Comparison of ENCODE assay signal across 34 cellular contexts in the genomic region with DNA sequence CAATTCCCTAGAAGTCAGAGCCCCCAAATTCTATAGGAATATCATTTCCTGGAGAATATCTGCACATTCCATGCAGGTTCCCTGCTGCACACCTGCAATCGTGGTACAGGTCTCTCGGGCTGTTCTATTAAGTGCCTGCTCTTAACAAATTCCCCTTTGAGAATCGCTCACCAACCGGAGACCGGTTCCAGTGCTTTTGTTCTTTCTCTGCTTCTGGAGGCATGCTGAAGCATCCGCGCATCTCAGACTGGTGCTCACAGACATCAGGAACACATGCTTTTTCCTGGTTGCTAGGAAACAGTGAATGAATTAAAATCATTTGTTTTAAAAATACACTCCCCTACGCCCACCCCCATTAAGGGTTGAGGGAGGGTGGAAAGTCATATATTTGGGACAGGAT. TPM values are rescaled to one million over a fixed set of nuclear protein-coding genes. Genes with fewer than 3 reads are reported as not detected.
DNase-seq lines count a peak whose midpoint lies in the region; ATAC-seq and TF ChIP-seq lines count a peak whose summit lies in the region.
"Had no signal": no experiment of that assay in that cellular context is flagged by ENCODE, and none has a peak within 500 bp of the region (broad histone marks: within the 10 kb centered on the region; RNA-seq: fewer than 3 reads in every experiment).

Gene C2orf80, minus strand, starts transcription at position 249 of the 400 bp plus-strand sequence. CDS start 3,044 bp downstream, outside the sequence.

- no peak for DNase-seq in G401 (ENCODE audit: low spot score)
- peak; percentile 85 for DNase-seq in NCI-H2227 treated with DMSO at 0.1 percent for 48 hours (lab: John Stamatoyannopoulos, UW)
- DNase-seq in glutamatergic neuron, result peak; percentile 24
- no peak for DNase-seq in T-helper 2 cell treated with Interferon-gamma antibody and Interleukin-4, amounts not matched to agents 5 μg/mL and 100 μg/mL, for 36 hours (ENCODE audit: low spot score)
- DNase-seq in ACHN, result no peak
- DNase-seq: activated CD4-positive, alpha-beta T cell treated with anti-CD3 and anti-CD28 coated beads for 1 hour; activated CD8-positive, alpha-beta memory T cell treated with anti-CD3 and anti-CD28 coated beads for 24 hours; activated gamma-delta T cell treated with Interleukin-2 at 50 U/mL for 16 hours; activated T-cell treated with anti-CD3 and anti-CD28 coated beads, Interleukin-2, amount 50 U/mL, for 1 hour; brain microvascular endothelial cell; C1 segment of cervical spinal cord; Caco-2; colonic mucosa; esophagus squamous epithelium; gastrocnemius medialis; HCEC 1CT; kidney glomerular epithelial cell; NCI-H1105; NCI-H2081 treated with DMSO at 0.1 percent for 48 hours; right lobe of liver; SJCRH30; stimulated activated CD4-positive, alpha-beta T cell treated with anti-CD3 and anti-CD28 coated beads, Interleukin-12 subunit alpha, Interleukin-12 subunit beta, amount 100 ng/mL, for 4 hours; stimulated activated CD4-positive, alpha-beta T cell treated with anti-CD3 and anti-CD28 coated beads, Interleukin-4, amount 100 ng/mL, for 24 hours; stimulated activated naive B cell treated with anti-CD40 and anti-IgM and Interleukin-4, amounts not matched to agents 10 μg/mL and 1 μg/mL and 100 μg/mL, for 72 hours; T-helper 1 cell; testis had no signal

- H3K27me3 Mint-ChIP-seq in glutamatergic neuron (ENCODE audit: unreplicated experiment), result no peaks in the 10 kb centered on the region
- peaks cover 8% of the 10 kb centered on the region for H3K27me3 Mint-ChIP-seq in T-helper 2 cell treated with Interferon-gamma antibody and Interleukin-4, amounts not matched to agents 5 μg/mL and 100 μg/mL, for 36 hours (ENCODE audit: low read depth)

- in situ Hi-C loops in G401 (cut with HindIII; ENCODE audit: low sequenced_read_pairs), result no loop called here
- in situ Hi-C loops in ACHN (cut with HindIII; ENCODE audit: low pct_ligation_motif_present, low pct_unique_long_range_greater_than_20kb, low sequenced_read_pairs), result no loop called here

- no peak for TF ChIP-seq CTCF in glutamatergic neuron (IDR thresholded peaks at IDR 0.05; ENCODE audit: partially characterized antibody, unreplicated experiment)

- ATAC-seq in GM19023 (IDR thresholded peaks at IDR 0.05; ENCODE audit: unreplicated experiment) (no peak), HG02981 (IDR thresholded peaks at IDR 0.05; ENCODE audit: unreplicated experiment) (no peak)
- ATAC-seq: gastrocnemius medialis; right lobe of liver; stimulated activated naive B cell treated with anti-CD40 and anti-IgM and Interleukin-4, amounts not matched to agents 10 μg/mL and 1 μg/mL and 100 μg/mL, for 72 hours had no signal

- H3K4me1 Mint-ChIP-seq in glutamatergic neuron (ENCODE audit: low read depth, unreplicated experiment), result peaks cover 16% of the 10 kb centered on the region
- H3K4me1 Mint-ChIP-seq in T-helper 2 cell treated with Interferon-gamma antibody and Interleukin-4, amounts not matched to agents 5 μg/mL and 100 μg/mL, for 36 hours (ENCODE audit: low read depth), result peaks cover 2% of the 10 kb centered on the region
- H3K4me1 Mint-ChIP-seq: memory B cell had no signal

- H3K36me3 Mint-ChIP-seq in glutamatergic neuron (ENCODE audit: unreplicated experiment), result no peaks in the 10 kb centered on the region
- no peaks in the 10 kb centered on the region for H3K36me3 Mint-ChIP-seq in T-helper 2 cell treated with Interferon-gamma antibody and Interleukin-4, amounts not matched to agents 5 μg/mL and 100 μg/mL, for 36 hours (ENCODE audit: low read depth)
- H3K36me3 Mint-ChIP-seq: memory B cell; stimulated activated naive B cell treated with anti-CD40 and anti-IgM and Interleukin-4, amounts not matched to agents 10 μg/mL and 1 μg/mL and 100 μg/mL, for 72 hours had no signal

- no peaks in the 10 kb centered on the region for H3K36me3 ChIP-seq in neuron (ENCODE audit: insufficient read depth, low read length)
- H3K36me3 ChIP-seq: brain microvascular endothelial cell, colonic mucosa, esophagus squamous epithelium, gastrocnemius medialis, right lobe of liver, SJCRH30, vagina had no signal

- H3K4me1 ChIP-seq in neuron (ENCODE audit: insufficient read depth, low read length), result peaks cover 70% of the 10 kb centered on the region
- H3K4me1 ChIP-seq: Caco-2, colonic mucosa, esophagus squamous epithelium, gastrocnemius medialis, parathyroid adenoma, right lobe of liver, SJCRH30, testis, vagina had no signal

- H2AFZ ChIP-seq in neuron (ENCODE audit: low read depth, low read length), result no peak within 1 kb of the TSS
- H2AFZ ChIP-seq: parathyroid adenoma had no signal

- H3K27ac Mint-ChIP-seq in glutamatergic neuron (ENCODE audit: unreplicated experiment), result peak within 1 kb of the TSS; percentile 38
- H3K27ac Mint-ChIP-seq in T-helper 2 cell treated with Interferon-gamma antibody and Interleukin-4, amounts not matched to agents 5 μg/mL and 100 μg/mL, for 36 hours, result no peak within 1 kb of the TSS
- H3K27ac Mint-ChIP-seq: memory B cell; stimulated activated naive B cell treated with anti-CD40 and anti-IgM and Interleukin-4, amounts not matched to agents 10 μg/mL and 1 μg/mL and 100 μg/mL, for 72 hours had no signal

- no peak within 1 kb of the TSS for H3K4me3 Mint-ChIP-seq in glutamatergic neuron (ENCODE audit: unreplicated experiment)
- no peak within 1 kb of the TSS for H3K4me3 Mint-ChIP-seq in T-helper 2 cell treated with Interferon-gamma antibody and Interleukin-4, amounts not matched to agents 5 μg/mL and 100 μg/mL, for 36 hours
- H3K4me3 Mint-ChIP-seq: memory B cell; stimulated activated naive B cell treated with anti-CD40 and anti-IgM and Interleukin-4, amounts not matched to agents 10 μg/mL and 1 μg/mL and 100 μg/mL, for 72 hours had no signal

- peaks cover 4% of the 10 kb centered on the region for H3K9me3 Mint-ChIP-seq in glutamatergic neuron (ENCODE audit: unreplicated experiment)
- H3K9me3 Mint-ChIP-seq in T-helper 2 cell treated with Interferon-gamma antibody and Interleukin-4, amounts not matched to agents 5 μg/mL and 100 μg/mL, for 36 hours, result no peaks in the 10 kb centered on the region
- H3K9me3 Mint-ChIP-seq: memory B cell; stimulated activated naive B cell treated with anti-CD40 and anti-IgM and Interleukin-4, amounts not matched to agents 10 μg/mL and 1 μg/mL and 100 μg/mL, for 72 hours had no signal

- H3K9me3 ChIP-seq in neuron (ENCODE audit: low read length), result no peaks in the 10 kb centered on the region
- H3K9me3 ChIP-seq: Caco-2, colonic mucosa, esophagus squamous epithelium, gastrocnemius medialis, right lobe of liver, SJCRH30, testis, vagina had no signal

- peak within 1 kb of the TSS; percentile 44 for H3K4me3 ChIP-seq in neuron (ENCODE audit: low read length)
- H3K4me3 ChIP-seq: colonic mucosa, esophagus squamous epithelium, gastrocnemius medialis, right lobe of liver, SJCRH30, testis, vagina had no signal

- H3K27me3 ChIP-seq in neuron (ENCODE audit: insufficient read depth, low read length), result no peaks in the 10 kb centered on the region
- H3K27me3 ChIP-seq: brain microvascular endothelial cell, colonic mucosa, right lobe of liver, SJCRH30, testis, vagina had no signal

RNA-seq across cellular contexts. Expression of gene C2orf80, which starts in this region (rescaled TPM):
- 7.4 and 30.2 TPM in 2 replicates for total RNA-seq in G401 (2014; rRNA removed; shearing (Covaris generic))
- not detected for total RNA-seq in glutamatergic neuron (ENCODE audit: unreplicated experiment)
- total RNA-seq: Caco-2, colonic mucosa, Daoy, esophagus squamous epithelium, gastrocnemius medialis, myocyte, right lobe of liver, SJCRH30, testis, vagina had no signal

Comparison
In these comparisons a context has a peak if more than half of its experiments do, and no peak if none do; other contexts are left out.
1. Peak in DNase-seq in glutamatergic neuron; RNA of the gene not detected or under 1 TPM.